Comparison of ENCODE assay signal across 15 cellular contexts in genomic region chr3:29746163-29746562, GRCh38.
"Had no signal": no experiment of that assay in that cellular context is flagged by ENCODE, and none has a peak within 500 bp of the region (broad histone marks: within the 10 kb centered on the region; RNA-seq: fewer than 3 reads in every experiment).

No MANE protein-coding gene starts in this region.

- H3K9me3 ChIP-seq: body of pancreas, heart right ventricle, left lung, neutrophil had no signal

- H3K36me3 ChIP-seq: heart right ventricle, left lung, neutrophil had no signal

- H3K4me1 ChIP-seq: body of pancreas had no signal

- H3K27me3 ChIP-seq: body of pancreas, heart right ventricle, left lung, neutrophil had no signal

- DNase-seq: activated CD4-positive, alpha-beta T cell treated with anti-CD3 and anti-CD28 coated beads for 36 hours; activated naive CD4-positive, alpha-beta T cell treated with anti-CD3 and anti-CD28 coated beads, Interleukin-2, amount 10 ng/mL, durations not matched to agents 7 days and 5 days; body of pancreas; heart right ventricle; islet precursor cell; left lung; stimulated activated CD4-positive, alpha-beta T cell treated with anti-CD3 and anti-CD28 coated beads, Interleukin-12 subunit alpha, Interleukin-12 subunit beta, amount 100 ng/mL, for 4 hours; stimulated activated naive CD4-positive, alpha-beta T cell; substantia nigra; T-cell; T1000 had no signal

- H3K27ac ChIP-seq: body of pancreas, left lung, neutrophil, SK-N-MC, VCaP had no signal

- H3K4me3 ChIP-seq: body of pancreas, heart right ventricle, left lung, SK-N-MC had no signal

- ATAC-seq: activated CD4-positive, alpha-beta T cell treated with anti-CD3 and anti-CD28 coated beads for 36 hours; body of pancreas; left lung; sciatic nerve; T-cell had no signal
